ENCODE assay signal across 18 cellular contexts in the genomic region with DNA sequence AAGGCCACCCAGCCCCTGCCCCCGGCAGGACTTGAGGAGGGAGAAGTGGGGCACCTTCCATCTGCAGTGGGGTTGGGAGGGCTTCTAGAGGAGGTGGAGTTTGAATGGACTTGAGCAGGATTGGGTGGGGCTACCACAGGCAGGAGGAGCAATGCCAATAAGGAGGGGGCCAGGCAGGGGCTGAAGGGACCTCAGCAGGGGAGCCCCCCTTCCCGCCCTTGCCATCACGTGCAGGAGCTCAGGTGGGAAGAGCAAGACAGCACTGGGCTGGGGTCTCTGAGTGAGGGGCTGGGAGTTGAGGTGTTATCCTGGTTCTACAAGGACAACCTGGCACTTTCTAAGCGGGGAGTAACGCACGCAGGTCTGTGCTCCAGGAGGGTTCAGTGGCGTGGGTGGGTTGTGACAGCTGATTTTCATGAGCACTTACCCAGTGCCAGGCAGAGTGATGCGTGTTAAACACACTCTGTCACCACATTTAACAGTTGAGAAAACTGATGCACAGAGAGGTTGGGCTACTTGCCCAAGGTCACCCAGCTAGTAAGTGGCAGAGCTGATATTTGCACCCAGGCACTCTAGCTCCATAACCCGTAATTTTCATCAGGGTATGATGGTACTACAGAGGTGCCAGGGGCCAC. TPM values are rescaled to one million over a fixed set of nuclear protein-coding genes. Genes with fewer than 3 reads are reported as not detected.
DNase-seq lines count a peak whose midpoint lies in the region; ATAC-seq, FAIRE-seq and TF ChIP-seq lines count a peak whose summit lies in the region.
"Had no signal": no experiment of that assay in that cellular context is flagged by ENCODE, and none has a peak within 500 bp of the region (broad histone marks: within the 10 kb centered on the region; RNA-seq: fewer than 3 reads in every experiment).

No MANE protein-coding gene starts in this region.

- TF ChIP-seq EP300 in K562 (IDR thresholded peaks at IDR 0.05; ENCODE audit: low read length) (no peak), sigmoid colon (IDR thresholded peaks at IDR 0.05) (no peak)

- no peaks in the 10 kb centered on the region for H3K36me3 Mint-ChIP-seq in natural killer cell treated with Interleukin-12 subunit alpha and Interleukin-12 subunit beta and Interleukin-15 and Interleukin-18, amount 100 ng/mL, for 72 hours
- peaks cover 3% of the 10 kb centered on the region for H3K36me3 Mint-ChIP-seq in effector memory CD8-positive, alpha-beta T cell (ENCODE audit: insufficient read depth)
- H3K36me3 Mint-ChIP-seq: CD8-positive, alpha-beta T cell had no signal

- H3K9me3 ChIP-seq in HEK293 (ENCODE audit: control insufficient read depth, insufficient read depth, low read depth, low read length) (no peaks in the 10 kb centered on the region), K562 (replicated peaks; ENCODE audit: control insufficient read depth, insufficient read depth, low read depth, low read length) (no peaks in the 10 kb centered on the region), right lobe of liver (no peaks in the 10 kb centered on the region), upper lobe of right lung (no peaks in the 10 kb centered on the region), sigmoid colon (no peaks in the 10 kb centered on the region)
- H3K9me3 ChIP-seq: BE2C, SJCRH30 had no signal

- no peak for FAIRE-seq in K562 (lab: Jason Lieb, UNC)
- FAIRE-seq: RCC 7860 had no signal

- H3K79me2 ChIP-seq in K562 (ENCODE audit: control insufficient read depth, insufficient read depth, low read length), result no peaks in the 10 kb centered on the region

- in situ Hi-C loops in K562 (cut with MboI), result no loop called here

- CTCF ChIA-PET in HEK293 (lab: Yijun Ruan, JAX), result interaction anchor here (0.6 kb wide), 1 partner anchor 52 kb away, joined by 3 read pairs; no protein-coding TSS in a partner anchor
- CTCF ChIA-PET in K562 (lab: Yijun Ruan, JAX; ENCODE audit: low intra/inter-chr PET ratio), result no interaction called here

- no peaks in the 10 kb centered on the region for H3K9me1 ChIP-seq in K562 (ENCODE audit: control insufficient read depth, insufficient read depth, low read length)

- TF ChIP-seq CTCF in HEK293 (tag by site-specific recombination; IDR thresholded peaks at IDR 0.05), result no peak
- no peak for TF ChIP-seq CTCF in K562 (IDR thresholded peaks at IDR 0.05 in 2 of 3, conservative IDR thresholded peaks at IDR 0.05 in 1 of 3; ENCODE audit: insufficient read depth in 2 of 3, low read depth in 1 of 3, low read length in 3 of 3)
- no peak for TF ChIP-seq CTCF in right lobe of liver (IDR thresholded peaks at IDR 0.05)
- no peak for TF ChIP-seq CTCF in upper lobe of right lung (IDR thresholded peaks at IDR 0.05)
- no peak for TF ChIP-seq CTCF in sigmoid colon (IDR thresholded peaks at IDR 0.05)

- H4K20me1 ChIP-seq in K562 (replicated peaks; ENCODE audit: control insufficient read depth, insufficient read depth, low read length), result no peaks in the 10 kb centered on the region

- H3K9ac ChIP-seq in K562 (ENCODE audit: insufficient read depth in 1 of 2, low read depth in 2 of 2, low read length in 2 of 2), result no peak overlapping the region

- no TSS peak for BruUV-seq in K562 (replicated peaks; lab: Mats Ljungman, UMichigan)

- H3K27ac Mint-ChIP-seq in natural killer cell treated with Interleukin-12 subunit alpha and Interleukin-12 subunit beta and Interleukin-15 and Interleukin-18, amount 100 ng/mL, for 72 hours, result no peak overlapping the region
- no peak overlapping the region for H3K27ac Mint-ChIP-seq in effector memory CD8-positive, alpha-beta T cell
- H3K27ac Mint-ChIP-seq: CD8-positive, alpha-beta T cell had no signal

- intact Hi-C loops in K562 (cut with micrococcal nuclease) (no loop called here), right lobe of liver (cut with DNase I) (no loop called here), upper lobe of right lung (cut with DNase I) (no loop called here), sigmoid colon (cut with DNase I) (no loop called here)

- H3K27me3 Mint-ChIP-seq in natural killer cell treated with Interleukin-12 subunit alpha and Interleukin-12 subunit beta and Interleukin-15 and Interleukin-18, amount 100 ng/mL, for 72 hours, result peaks cover 0 to 10% of the 10 kb centered on the region in 2 donors
- peaks cover 41 to 95% of the 10 kb centered on the region in 2 donors for H3K27me3 Mint-ChIP-seq in effector memory CD8-positive, alpha-beta T cell

- H3K9me3 Mint-ChIP-seq in natural killer cell treated with Interleukin-12 subunit alpha and Interleukin-12 subunit beta and Interleukin-15 and Interleukin-18, amount 100 ng/mL, for 72 hours, result no peaks in the 10 kb centered on the region
- no peaks in the 10 kb centered on the region for H3K9me3 Mint-ChIP-seq in effector memory CD8-positive, alpha-beta T cell
- H3K9me3 Mint-ChIP-seq: CD8-positive, alpha-beta T cell had no signal

- H3K4me3 ChIP-seq in HEK293 (ENCODE audit: low read depth, low read length) (no peak overlapping the region), K562 (no peak overlapping the region), right lobe of liver (no peak overlapping the region), upper lobe of right lung (no peak overlapping the region), sigmoid colon (no peak overlapping the region)
- H3K4me3 ChIP-seq: SJCRH30 had no signal

- H3K4me1 Mint-ChIP-seq in natural killer cell treated with Interleukin-12 subunit alpha and Interleukin-12 subunit beta and Interleukin-15 and Interleukin-18, amount 100 ng/mL, for 72 hours (ENCODE audit: low read depth in 2 of 2), result peaks cover 13 to 14% of the 10 kb centered on the region in 2 donors
- H3K4me1 Mint-ChIP-seq in effector memory CD8-positive, alpha-beta T cell (ENCODE audit: low read depth in 2 of 2), result peaks cover 12 to 13% of the 10 kb centered on the region in 2 donors

- H3K27ac ChIP-seq in HEK293 (ENCODE audit: extremely low read depth, low read depth, low read length), result no peak overlapping the region
- no peak overlapping the region for H3K27ac ChIP-seq in K562 (ENCODE audit: extremely low read depth, low read depth, low read length)
- H3K27ac ChIP-seq in right lobe of liver, result no peak overlapping the region
- H3K27ac ChIP-seq in upper lobe of right lung, result no peak overlapping the region
- H3K27ac ChIP-seq in sigmoid colon, result no peak overlapping the region
- H3K27ac ChIP-seq: SJCRH30 had no signal

- H3K36me3 ChIP-seq in HEK293 (ENCODE audit: control insufficient read depth in 2 of 2, insufficient read depth in 1 of 2, low read length in 2 of 2), result no peaks in the 10 kb centered on the region
- H3K36me3 ChIP-seq in K562 (ENCODE audit: control insufficient read depth, insufficient read depth, low read length), result no peaks in the 10 kb centered on the region
- no peaks in the 10 kb centered on the region for H3K36me3 ChIP-seq in right lobe of liver
- H3K36me3 ChIP-seq in upper lobe of right lung, result no peaks in the 10 kb centered on the region
- no peaks in the 10 kb centered on the region for H3K36me3 ChIP-seq in sigmoid colon
- H3K36me3 ChIP-seq: BE2C had no signal

- 15% methylated on average over 8 of the region's 9 CpGs for WGBS in K562 (ENCODE audit: insufficient coverage, low coverage, missing lambda C conversion rate)
- WGBS in right lobe of liver (ENCODE audit: insufficient coverage, low coverage, low lambda C conversion rate, missing lambda C conversion rate), result 88% methylated on average over 4 of the region's 9 CpGs
- 73 to 83% methylated on average over 9 of the region's 9 CpGs for WGBS in sigmoid colon, 2 donors

- DNase-seq in K562 (ENCODE audit: extremely low read depth in 1 of 4, low spot score in 3 of 4), result no peak
- DNase-seq in right lobe of liver, result peak in 2 of 3 donors; percentile 7 to 22
- DNase-seq in upper lobe of right lung, result peak; percentile 34
- no peak for DNase-seq in natural killer cell treated with Interleukin-12 subunit alpha and Interleukin-12 subunit beta and Interleukin-15 and Interleukin-18, amount 100 ng/mL, for 72 hours (ENCODE audit: low spot score)
- DNase-seq in effector memory CD8-positive, alpha-beta T cell, result no peak
- no peak for DNase-seq in sigmoid colon
- DNase-seq: BE2C; CD8-positive, alpha-beta T cell; MM.1S; NCI-H1092 treated with DMSO at 0.1 percent for 48 hours; NCI-H1694 treated with DMSO at 0.1 percent for 48 hours; NCI-H345; NCI-H69; SJCRH30; SW 1271 had no signal

- no peak overlapping the region for H3K4me2 ChIP-seq in K562 (ENCODE audit: insufficient read depth, low read length)

- TF ChIP-seq POLR2A in K562 (conservative IDR thresholded peaks at IDR 0.05) (no peak), right lobe of liver (IDR thresholded peaks at IDR 0.05) (no peak), sigmoid colon (IDR thresholded peaks at IDR 0.05) (no peak)

- TF ChIP-seq RAD21 in K562 (CRISPR knock-in tag; conservative IDR thresholded peaks at IDR 0.05 in 1 of 2, IDR thresholded peaks at IDR 0.05 in 1 of 2), result no peak

- peaks cover 0 to 33% of the 10 kb centered on the region in 2 experiments; a peak in 2 of 5 replicates for H3K27me3 ChIP-seq in K562 (ENCODE audit: control insufficient read depth in 2 of 2, insufficient read depth in 2 of 2, low read length in 2 of 2)
- H3K27me3 ChIP-seq in right lobe of liver, result no peaks in the 10 kb centered on the region
- H3K27me3 ChIP-seq in upper lobe of right lung, result peaks cover 9% of the 10 kb centered on the region
- peaks cover 0 to 13% (median 1%) of the 10 kb centered on the region in 3 donors for H3K27me3 ChIP-seq in sigmoid colon
- H3K27me3 ChIP-seq: BE2C, SJCRH30 had no signal

- no peaks in the 10 kb centered on the region for H3K4me1 ChIP-seq in HEK293 (ENCODE audit: control insufficient read depth, insufficient read depth, low read length)
- H3K4me1 ChIP-seq in K562 (replicated peaks in 1 of 2; ENCODE audit: control insufficient read depth in 2 of 2, insufficient read depth in 2 of 2, low read length in 2 of 2), result peaks cover 0 to 3% of the 10 kb centered on the region in 2 experiments; a peak in 2 of 5 replicates
- H3K4me1 ChIP-seq in right lobe of liver, result peaks cover 0 to under 1% (median 0%) of the 10 kb centered on the region in 4 donors
- H3K4me1 ChIP-seq in upper lobe of right lung, result no peaks in the 10 kb centered on the region
- peaks cover 0 to 3% (median 2%) of the 10 kb centered on the region in 4 donors for H3K4me1 ChIP-seq in sigmoid colon

- no peak overlapping the region for H2AFZ ChIP-seq in K562 (ENCODE audit: low read depth, low read length)

- H3K4me3 Mint-ChIP-seq in natural killer cell treated with Interleukin-12 subunit alpha and Interleukin-12 subunit beta and Interleukin-15 and Interleukin-18, amount 100 ng/mL, for 72 hours, result no peak overlapping the region
- no peak overlapping the region for H3K4me3 Mint-ChIP-seq in effector memory CD8-positive, alpha-beta T cell
- H3K4me3 Mint-ChIP-seq: CD8-positive, alpha-beta T cell had no signal

- POLR2A ChIA-PET in HEK293 (lab: Yijun Ruan, JAX) (no interaction called here), K562 (lab: Yijun Ruan, JAX) (interaction anchor here (1.8 kb wide), 1 partner anchor 15 kb away, joined by 5 read pairs; no protein-coding TSS in a partner anchor)

- ATAC-seq in K562 (no peak), right lobe of liver (no peak), upper lobe of right lung (no peak)
- no peak for ATAC-seq in natural killer cell treated with Interleukin-12 subunit alpha and Interleukin-12 subunit beta and Interleukin-15 and Interleukin-18, amount 100 ng/mL, for 72 hours
- ATAC-seq in effector memory CD8-positive, alpha-beta T cell (replicated peaks), result no peak
- ATAC-seq: CD8-positive, alpha-beta T cell had no signal

RNA-seq across cellular contexts. Expression of a gene that starts 4.8 kb away (rescaled TPM):
- total RNA-seq in K562 (2011; cell fraction: chromatin; rRNA removed; ENCODE audit: low replicate concordance), result not detected in 2 replicates
- not detected in 2 replicates for total RNA-seq in K562 (2011; cell fraction: nucleolus; rRNA removed)
- total RNA-seq in K562 (2011; cell fraction: nucleoplasm; rRNA removed), result not detected in 2 replicates
- not detected in 2 replicates for total RNA-seq in K562 (2014; rRNA removed)
- total RNA-seq in K562 (2014; rRNA removed; fragmentation: Illumina TruSeq; extraction: Trizol), result not detected in 2 replicates
- total RNA-seq in K562 (2015; rRNA removed; fragmentation: Illumina TruSeq; extraction: Trizol), result not detected in 2 replicates
- total RNA-seq in K562 (2021), result not detected in 2 replicates
- polyA plus RNA-seq in K562 (2011; rRNA removed), result not detected in 2 replicates
- polyA plus RNA-seq in K562 (2011; cell fraction: cytosol; rRNA removed), result not detected in 2 replicates
- not detected in 2 replicates for polyA plus RNA-seq in K562 (2011; cell fraction: nucleus; rRNA removed)
- not detected in 2 replicates for polyA plus RNA-seq in K562 (2012)
- polyA plus RNA-seq in K562 (2014; fragmentation: Illumina TruSeq; extraction: Trizol), result not detected in 2 replicates
- polyA plus RNA-seq in K562 (2014; fragmentation: Nextera tagmentation; extraction: Ambion mirVana), result not detected
- polyA plus RNA-seq in K562 (2014; rRNA removed), result not detected in 2 replicates
- polyA minus RNA-seq in K562 (2011; rRNA and poly(A)+ RNA removed), result not detected in 2 replicates
- polyA minus RNA-seq in K562 (2011; cell fraction: cytosol; rRNA and poly(A)+ RNA removed), result not detected in 2 replicates
- polyA minus RNA-seq in K562 (2011; cell fraction: nucleus; rRNA and poly(A)+ RNA removed), result not detected in 2 replicates
- not detected for total RNA-seq in right lobe of liver
- not detected for total RNA-seq in upper lobe of right lung
- total RNA-seq in natural killer cell treated with Interleukin-12 subunit alpha and Interleukin-12 subunit beta and Interleukin-15 and Interleukin-18, amount 100 ng/mL, for 72 hours, result not detected
- not detected for total RNA-seq in sigmoid colon
- polyA plus RNA-seq in sigmoid colon, result not detected
- total RNA-seq: CD8-positive, alpha-beta T cell; H4 had no signal

RNA-seq across cellular contexts. Expression of a gene that starts 8.7 kb away (rescaled TPM):
- not detected in 2 replicates for total RNA-seq in K562 (2011; cell fraction: chromatin; rRNA removed; ENCODE audit: low replicate concordance)
- total RNA-seq in K562 (2011; cell fraction: nucleolus; rRNA removed), result not detected in 2 replicates
- not detected in 2 replicates for total RNA-seq in K562 (2011; cell fraction: nucleoplasm; rRNA removed)
- total RNA-seq in K562 (2014; rRNA removed), result not detected in 2 replicates
- not detected in 2 replicates for total RNA-seq in K562 (2014; rRNA removed; fragmentation: Illumina TruSeq; extraction: Trizol)
- not detected in 2 replicates for total RNA-seq in K562 (2015; rRNA removed; fragmentation: Illumina TruSeq; extraction: Trizol)
- not detected in 2 replicates for total RNA-seq in K562 (2021)
- polyA plus RNA-seq in K562 (2011; rRNA removed), result not detected in 2 replicates
- polyA plus RNA-seq in K562 (2011; cell fraction: cytosol; rRNA removed), result not detected in 2 replicates
- not detected in 2 replicates for polyA plus RNA-seq in K562 (2011; cell fraction: nucleus; rRNA removed)
- polyA plus RNA-seq in K562 (2012), result 0.07 TPM in 1 of 2 replicates, not detected in the other
- not detected in 2 replicates for polyA plus RNA-seq in K562 (2014; fragmentation: Illumina TruSeq; extraction: Trizol)
- not detected for polyA plus RNA-seq in K562 (2014; fragmentation: Nextera tagmentation; extraction: Ambion mirVana)
- polyA plus RNA-seq in K562 (2014; rRNA removed), result not detected in 2 replicates
- not detected in 2 replicates for polyA minus RNA-seq in K562 (2011; rRNA and poly(A)+ RNA removed)
- not detected in 2 replicates for polyA minus RNA-seq in K562 (2011; cell fraction: cytosol; rRNA and poly(A)+ RNA removed)
- not detected in 2 replicates for polyA minus RNA-seq in K562 (2011; cell fraction: nucleus; rRNA and poly(A)+ RNA removed)
- total RNA-seq in right lobe of liver, result not detected
- not detected for total RNA-seq in upper lobe of right lung
- total RNA-seq in natural killer cell treated with Interleukin-12 subunit alpha and Interleukin-12 subunit beta and Interleukin-15 and Interleukin-18, amount 100 ng/mL, for 72 hours, result not detected
- not detected for total RNA-seq in sigmoid colon
- polyA plus RNA-seq in sigmoid colon, result not detected
- total RNA-seq: CD8-positive, alpha-beta T cell; H4 had no signal

RNA-seq across cellular contexts. Expression of a gene that starts 10.6 kb away (rescaled TPM):
- not detected in 2 replicates for total RNA-seq in K562 (2011; cell fraction: chromatin; rRNA removed; ENCODE audit: low replicate concordance)
- not detected in 2 replicates for total RNA-seq in K562 (2011; cell fraction: nucleolus; rRNA removed)
- not detected in 2 replicates for total RNA-seq in K562 (2011; cell fraction: nucleoplasm; rRNA removed)
- total RNA-seq in K562 (2014; rRNA removed), result not detected in 2 replicates
- not detected in 2 replicates for total RNA-seq in K562 (2014; rRNA removed; fragmentation: Illumina TruSeq; extraction: Trizol)
- not detected in 2 replicates for total RNA-seq in K562 (2015; rRNA removed; fragmentation: Illumina TruSeq; extraction: Trizol)
- total RNA-seq in K562 (2021), result not detected in 2 replicates
- not detected in 2 replicates for polyA plus RNA-seq in K562 (2011; rRNA removed)
- not detected in 2 replicates for polyA plus RNA-seq in K562 (2011; cell fraction: cytosol; rRNA removed)
- not detected in 2 replicates for polyA plus RNA-seq in K562 (2011; cell fraction: nucleus; rRNA removed)
- polyA plus RNA-seq in K562 (2012), result not detected in 2 replicates
- not detected in 2 replicates for polyA plus RNA-seq in K562 (2014; fragmentation: Illumina TruSeq; extraction: Trizol)
- not detected for polyA plus RNA-seq in K562 (2014; fragmentation: Nextera tagmentation; extraction: Ambion mirVana)
- not detected in 2 replicates for polyA plus RNA-seq in K562 (2014; rRNA removed)
- polyA minus RNA-seq in K562 (2011; rRNA and poly(A)+ RNA removed), result not detected in 2 replicates
- polyA minus RNA-seq in K562 (2011; cell fraction: cytosol; rRNA and poly(A)+ RNA removed), result not detected in 2 replicates
- polyA minus RNA-seq in K562 (2011; cell fraction: nucleus; rRNA and poly(A)+ RNA removed), result not detected in 2 replicates
- total RNA-seq in right lobe of liver, result under 1 TPM in 1 of 6 experiments, not detected in 5; 0.19 TPM
- total RNA-seq in upper lobe of right lung, result not detected
- not detected for total RNA-seq in natural killer cell treated with Interleukin-12 subunit alpha and Interleukin-12 subunit beta and Interleukin-15 and Interleukin-18, amount 100 ng/mL, for 72 hours
- total RNA-seq in sigmoid colon, result not detected
- polyA plus RNA-seq in sigmoid colon, result not detected
- total RNA-seq: CD8-positive, alpha-beta T cell; H4 had no signal

RNA-seq across cellular contexts. Expression of a gene that starts 19.6 kb away (rescaled TPM):
- total RNA-seq in K562 (2011; cell fraction: chromatin; rRNA removed; ENCODE audit: low replicate concordance), result 21.5 and 44.0 TPM in 2 replicates
- 17.1 and 20.8 TPM in 2 replicates for total RNA-seq in K562 (2011; cell fraction: nucleolus; rRNA removed)
- total RNA-seq in K562 (2011; cell fraction: nucleoplasm; rRNA removed), result 17.3 and 24.3 TPM in 2 replicates
- total RNA-seq in K562 (2014; rRNA removed), result 5.4 and 6.4 TPM in 2 replicates
- 7.7 and 8.9 TPM in 2 replicates for total RNA-seq in K562 (2014; rRNA removed; fragmentation: Illumina TruSeq; extraction: Trizol)
- 6.3 and 6.4 TPM in 2 replicates for total RNA-seq in K562 (2015; rRNA removed; fragmentation: Illumina TruSeq; extraction: Trizol)
- 7.0 and 7.1 TPM in 2 replicates for total RNA-seq in K562 (2021)
- polyA plus RNA-seq in K562 (2011; rRNA removed), result 9.8 TPM in 2 replicates
- 3.9 and 7.2 TPM in 2 replicates for polyA plus RNA-seq in K562 (2011; cell fraction: cytosol; rRNA removed)
- polyA plus RNA-seq in K562 (2011; cell fraction: nucleus; rRNA removed), result 22.4 and 25.0 TPM in 2 replicates
- 3.9 and 7.4 TPM in 2 replicates for polyA plus RNA-seq in K562 (2012)
- polyA plus RNA-seq in K562 (2014; fragmentation: Illumina TruSeq; extraction: Trizol), result 6.6 and 7.0 TPM in 2 replicates
- polyA plus RNA-seq in K562 (2014; fragmentation: Nextera tagmentation; extraction: Ambion mirVana), result 1 to 10 TPM; 2.0 to 5.4 TPM
- polyA plus RNA-seq in K562 (2014; rRNA removed), result 9.0 and 10.1 TPM in 2 replicates
- 10.9 and 13.6 TPM in 2 replicates for polyA minus RNA-seq in K562 (2011; rRNA and poly(A)+ RNA removed)
- 3.1 and 3.2 TPM in 2 replicates for polyA minus RNA-seq in K562 (2011; cell fraction: cytosol; rRNA and poly(A)+ RNA removed)
- polyA minus RNA-seq in K562 (2011; cell fraction: nucleus; rRNA and poly(A)+ RNA removed), result 16.4 and 27.3 TPM in 2 replicates
- total RNA-seq in right lobe of liver, result 1 to 10 TPM in 3 of 6 experiments, under 1 TPM in 3; 0.68 to 1.5 (median 1.0) TPM
- total RNA-seq in upper lobe of right lung, result 3.9 TPM
- total RNA-seq in natural killer cell treated with Interleukin-12 subunit alpha and Interleukin-12 subunit beta and Interleukin-15 and Interleukin-18, amount 100 ng/mL, for 72 hours, result 1 to 10 TPM; 3.2 to 9.4 TPM
- total RNA-seq in sigmoid colon, result 1 to 10 TPM; 2.1 to 4.2 (median 3.1) TPM
- polyA plus RNA-seq in sigmoid colon, result 1 to 10 TPM in 1 of 3 donors, under 1 TPM in 2; 0.23 to 3.4 (median 0.60) TPM

RNA-seq across cellular contexts. Expression of a gene that starts 19.7 kb away (rescaled TPM):
- total RNA-seq in K562 (2011; cell fraction: chromatin; rRNA removed; ENCODE audit: low replicate concordance), result 27.4 and 63.2 TPM in 2 replicates
- total RNA-seq in K562 (2011; cell fraction: nucleolus; rRNA removed), result 23.7 and 30.0 TPM in 2 replicates
- 38.7 and 47.6 TPM in 2 replicates for total RNA-seq in K562 (2011; cell fraction: nucleoplasm; rRNA removed)
- total RNA-seq in K562 (2014; rRNA removed) (63.5 and 82.7 TPM in 2 replicates), K562 (2014; rRNA removed; fragmentation: Illumina TruSeq; extraction: Trizol) (81.0 and 96.4 TPM in 2 replicates), K562 (2015; rRNA removed; fragmentation: Illumina TruSeq; extraction: Trizol) (89.7 and 104 TPM in 2 replicates), K562 (2021) (51.3 and 53.9 TPM in 2 replicates), right lobe of liver (10 to 100 TPM; 24.3 to 47.7 (median 42.0) TPM), upper lobe of right lung (68.0 TPM), sigmoid colon (10 to 100 TPM; 42.5 to 55.1 (median 48.4) TPM)
- polyA plus RNA-seq in K562 (2011; rRNA removed) (17.8 and 33.9 TPM in 2 replicates), K562 (2014; fragmentation: Illumina TruSeq; extraction: Trizol) (85.4 and 89.1 TPM in 2 replicates), K562 (2014; fragmentation: Nextera tagmentation; extraction: Ambion mirVana) (100 to 1,000 TPM in 1 of 2 experiments, 10 to 100 TPM in 1; 77.5 to 169 TPM), K562 (2014; rRNA removed) (49.3 and 54.4 TPM in 2 replicates), sigmoid colon (100 to 1,000 TPM in 1 of 3 donors, 10 to 100 TPM in 2; 85.5 to 131 (median 98.5) TPM)
- 23.0 and 25.1 TPM in 2 replicates for polyA plus RNA-seq in K562 (2011; cell fraction: cytosol; rRNA removed)
- 35.6 and 40.4 TPM in 2 replicates for polyA plus RNA-seq in K562 (2011; cell fraction: nucleus; rRNA removed)
- 41.0 and 76.0 TPM in 2 replicates for polyA plus RNA-seq in K562 (2012)
- 19.9 and 20.6 TPM in 2 replicates for polyA minus RNA-seq in K562 (2011; rRNA and poly(A)+ RNA removed)
- polyA minus RNA-seq in K562 (2011; cell fraction: cytosol; rRNA and poly(A)+ RNA removed), result 8.9 and 12.3 TPM in 2 replicates
- 11.4 and 28.1 TPM in 2 replicates for polyA minus RNA-seq in K562 (2011; cell fraction: nucleus; rRNA and poly(A)+ RNA removed)
- 10 to 100 TPM; 65.6 to 79.2 TPM for total RNA-seq in natural killer cell treated with Interleukin-12 subunit alpha and Interleukin-12 subunit beta and Interleukin-15 and Interleukin-18, amount 100 ng/mL, for 72 hours

Comparison
In these comparisons a context has a peak if more than half of its experiments do, and no peak if none do; other contexts are left out.
1. DNase-seq: peak in right lobe of liver (2 of 3) and upper lobe of right lung (single experiment); none in K562 (0 of 4), natural killer cell treated with Interleukin-12 subunit alpha and Interleukin-12 subunit beta and Interleukin-15 and Interleukin-18, amount 100 ng/mL, for 72 hours (single experiment), effector memory CD8-positive, alpha-beta T cell (0 of 3) and sigmoid colon (single experiment).